ENCODE assay signal across 8 cellular contexts in genomic region chr19:2261438-2262172, GRCh38. TPM values are rescaled to one million over a fixed set of nuclear protein-coding genes. Genes with fewer than 3 reads are reported as not detected.
DNase-seq lines count a peak whose midpoint lies in the region; ATAC-seq and TF ChIP-seq lines count a peak whose summit lies in the region.

No MANE protein-coding gene starts in this region.

- CTCF ChIA-PET in activated CD4-positive, alpha-beta T cell treated with anti-CD3 and anti-CD28 coated beads, Interleukin-2, amount 10 ng/mL, durations not matched to agents 7 days and 5 days (lab: Charles Lee) = interaction anchor here (0.6 to 4.3 kb wide), 9 partner anchors 9 to 231 kb away, joined by 3 to 34 read pairs (median 4); partner anchors contain the start of genes AMH and PLEKHJ1
- CTCF ChIA-PET in HEK293T (lab: Yijun Ruan, JAX) = interaction anchor here (0.5 to 1.3 kb wide), 6 partner anchors 8 to 74 kb away, joined by 3 to 5 read pairs (median 4); partner anchors contain the start of genes LSM7 and SPPL2B

- H3K36me3 Mint-ChIP-seq in natural killer cell = no peaks in the 10 kb centered on the region
- H3K36me3 Mint-ChIP-seq in natural killer cell treated with Interleukin-12 subunit alpha and Interleukin-12 subunit beta and Interleukin-15 and Interleukin-18, amount 100 ng/mL, for 72 hours = no peaks in the 10 kb centered on the region
- H3K36me3 Mint-ChIP-seq in activated CD4-positive, alpha-beta T cell treated with anti-CD3 and anti-CD28 coated beads, Interleukin-2, amount 10 ng/mL, durations not matched to agents 7 days and 5 days (ENCODE audit: low read depth) = peaks cover 1% of the 10 kb centered on the region
- no peaks in the 10 kb centered on the region for H3K36me3 Mint-ChIP-seq in activated T-helper 1 cell treated with anti-CD3 and anti-CD28 coated beads, Interleukin-12 subunit alpha, Interleukin-12 subunit beta, Interleukin-2, Interleukin-4 antibody, amounts not matched to agents 30 ng/mL and 10 ng/mL and 1 ng/mL, durations not matched to agents 14 hours and 24 hours and 36 hours (ENCODE audit: low read depth)

- TF ChIP-seq CTCF in natural killer cell (IDR thresholded peaks at IDR 0.05) (peak; percentile 57), fibroblast of the aortic adventitia (IDR thresholded peaks at IDR 0.05; ENCODE audit: insufficient read depth, low read length) (peak; percentile 61), ascending aorta (IDR thresholded peaks at IDR 0.05) (peak in 1 of 3 experiments; percentile 48)

- H3K36me3 ChIP-seq in ascending aorta = no peaks in the 10 kb centered on the region

- no peak overlapping the region for H3K27ac Mint-ChIP-seq in natural killer cell
- no peak overlapping the region for H3K27ac Mint-ChIP-seq in natural killer cell treated with Interleukin-12 subunit alpha and Interleukin-12 subunit beta and Interleukin-15 and Interleukin-18, amount 100 ng/mL, for 72 hours
- peak overlapping the region; percentile 71 for H3K27ac Mint-ChIP-seq in activated CD4-positive, alpha-beta T cell treated with anti-CD3 and anti-CD28 coated beads, Interleukin-2, amount 10 ng/mL, durations not matched to agents 7 days and 5 days
- H3K27ac Mint-ChIP-seq in activated T-helper 1 cell treated with anti-CD3 and anti-CD28 coated beads, Interleukin-12 subunit alpha, Interleukin-12 subunit beta, Interleukin-2, Interleukin-4 antibody, amounts not matched to agents 30 ng/mL and 10 ng/mL and 1 ng/mL, durations not matched to agents 14 hours and 24 hours and 36 hours = no peak overlapping the region

- no peaks in the 10 kb centered on the region for H3K9me3 Mint-ChIP-seq in natural killer cell
- no peaks in the 10 kb centered on the region for H3K9me3 Mint-ChIP-seq in natural killer cell treated with Interleukin-12 subunit alpha and Interleukin-12 subunit beta and Interleukin-15 and Interleukin-18, amount 100 ng/mL, for 72 hours
- H3K9me3 Mint-ChIP-seq in activated CD4-positive, alpha-beta T cell treated with anti-CD3 and anti-CD28 coated beads, Interleukin-2, amount 10 ng/mL, durations not matched to agents 7 days and 5 days = no peaks in the 10 kb centered on the region
- H3K9me3 Mint-ChIP-seq in activated T-helper 1 cell treated with anti-CD3 and anti-CD28 coated beads, Interleukin-12 subunit alpha, Interleukin-12 subunit beta, Interleukin-2, Interleukin-4 antibody, amounts not matched to agents 30 ng/mL and 10 ng/mL and 1 ng/mL, durations not matched to agents 14 hours and 24 hours and 36 hours = no peaks in the 10 kb centered on the region

- H3K4me3 ChIP-seq in fibroblast of the aortic adventitia (ENCODE audit: low read depth, low read length) = no peak overlapping the region
- H3K4me3 ChIP-seq in ascending aorta = no peak overlapping the region

- no peak overlapping the region for H3K27ac ChIP-seq in ascending aorta

- H3K4me1 Mint-ChIP-seq in natural killer cell = peaks cover 6% of the 10 kb centered on the region in 2 donors
- H3K4me1 Mint-ChIP-seq in natural killer cell treated with Interleukin-12 subunit alpha and Interleukin-12 subunit beta and Interleukin-15 and Interleukin-18, amount 100 ng/mL, for 72 hours (ENCODE audit: low read depth in 2 of 2) = peaks cover 6 to 11% of the 10 kb centered on the region in 2 donors
- peaks cover 39% of the 10 kb centered on the region for H3K4me1 Mint-ChIP-seq in activated CD4-positive, alpha-beta T cell treated with anti-CD3 and anti-CD28 coated beads, Interleukin-2, amount 10 ng/mL, durations not matched to agents 7 days and 5 days
- peaks cover 20% of the 10 kb centered on the region for H3K4me1 Mint-ChIP-seq in activated T-helper 1 cell treated with anti-CD3 and anti-CD28 coated beads, Interleukin-12 subunit alpha, Interleukin-12 subunit beta, Interleukin-2, Interleukin-4 antibody, amounts not matched to agents 30 ng/mL and 10 ng/mL and 1 ng/mL, durations not matched to agents 14 hours and 24 hours and 36 hours (ENCODE audit: low read depth)

- intact Hi-C loops in natural killer cell (cut with micrococcal nuclease) (no loop called here), ascending aorta (cut with DNase I) (no loop called here)
- intact Hi-C loops in activated T-helper 1 cell treated with anti-CD3 and anti-CD28 coated beads, Interleukin-12 subunit alpha, Interleukin-12 subunit beta, Interleukin-2, Interleukin-4 antibody, amounts not matched to agents 30 ng/mL and 10 ng/mL and 1 ng/mL, durations not matched to agents 14 hours and 24 hours and 36 hours (cut with micrococcal nuclease) = no loop called here

- peak in 1 of 3 donors; percentile 34 for ATAC-seq in natural killer cell
- ATAC-seq in natural killer cell treated with Interleukin-12 subunit alpha and Interleukin-12 subunit beta and Interleukin-15 and Interleukin-18, amount 100 ng/mL, for 72 hours = no peak
- ATAC-seq in stimulated activated naive CD8-positive, alpha-beta T cell treated with anti-CD3 and anti-CD28 coated beads, Interleukin-15, Interleukin-2, amounts not matched to agents 100 U/mL and 50 U/mL, for 24 hours = no peak

- DNase-seq in natural killer cell = peak; percentile 44
- no peak for DNase-seq in natural killer cell treated with Interleukin-12 subunit alpha and Interleukin-12 subunit beta and Interleukin-15 and Interleukin-18, amount 100 ng/mL, for 72 hours (ENCODE audit: low spot score)
- DNase-seq in activated CD4-positive, alpha-beta T cell treated with anti-CD3 and anti-CD28 coated beads, Interleukin-2, amount 10 ng/mL, durations not matched to agents 7 days and 5 days = peak; percentile 61
- peak; percentile 34 for DNase-seq in fibroblast of the aortic adventitia (ENCODE audit: low read depth)
- DNase-seq in stimulated activated naive CD8-positive, alpha-beta T cell treated with anti-CD3 and anti-CD28 coated beads, Interleukin-15, Interleukin-2, amounts not matched to agents 100 U/mL and 50 U/mL, for 24 hours = peak; percentile 77
- DNase-seq in ascending aorta (ENCODE audit: low spot score in 2 of 2) = no peak
- DNase-seq in HEK293T (ENCODE audit: extremely low spot score) = no peak
- DNase-seq in activated T-helper 1 cell treated with anti-CD3 and anti-CD28 coated beads, Interleukin-12 subunit alpha, Interleukin-12 subunit beta, Interleukin-2, Interleukin-4 antibody, amounts not matched to agents 30 ng/mL and 10 ng/mL and 1 ng/mL, durations not matched to agents 14 hours and 24 hours and 36 hours (ENCODE audit: low spot score) = no peak

- H3K4me1 ChIP-seq in ascending aorta = peaks cover 0 to 4% of the 10 kb centered on the region in 2 donors

- POLR2A ChIA-PET in activated CD4-positive, alpha-beta T cell treated with anti-CD3 and anti-CD28 coated beads, Interleukin-2, amount 10 ng/mL, durations not matched to agents 7 days and 5 days (lab: Charles Lee) = interaction anchor here (0.6 kb wide), 1 partner anchor 161 kb away, joined by 3 read pairs; no protein-coding TSS in a partner anchor
- POLR2A ChIA-PET in HEK293T (lab: Yijun Ruan, JAX) = interaction anchor here (0.6 kb wide), 1 partner anchor 23 kb away, joined by 4 read pairs; no protein-coding TSS in a partner anchor

- H3K9me3 ChIP-seq in ascending aorta = no peaks in the 10 kb centered on the region

- H3K27me3 ChIP-seq in ascending aorta = no peaks in the 10 kb centered on the region

- H3K27me3 Mint-ChIP-seq in natural killer cell (ENCODE audit: low read depth in 2 of 2) = no peaks in the 10 kb centered on the region
- no peaks in the 10 kb centered on the region for H3K27me3 Mint-ChIP-seq in natural killer cell treated with Interleukin-12 subunit alpha and Interleukin-12 subunit beta and Interleukin-15 and Interleukin-18, amount 100 ng/mL, for 72 hours
- no peaks in the 10 kb centered on the region for H3K27me3 Mint-ChIP-seq in activated CD4-positive, alpha-beta T cell treated with anti-CD3 and anti-CD28 coated beads, Interleukin-2, amount 10 ng/mL, durations not matched to agents 7 days and 5 days
- H3K27me3 Mint-ChIP-seq in activated T-helper 1 cell treated with anti-CD3 and anti-CD28 coated beads, Interleukin-12 subunit alpha, Interleukin-12 subunit beta, Interleukin-2, Interleukin-4 antibody, amounts not matched to agents 30 ng/mL and 10 ng/mL and 1 ng/mL, durations not matched to agents 14 hours and 24 hours and 36 hours (ENCODE audit: insufficient read depth) = no peaks in the 10 kb centered on the region

- H3K4me3 Mint-ChIP-seq in natural killer cell = no peak overlapping the region
- H3K4me3 Mint-ChIP-seq in natural killer cell treated with Interleukin-12 subunit alpha and Interleukin-12 subunit beta and Interleukin-15 and Interleukin-18, amount 100 ng/mL, for 72 hours = no peak overlapping the region
- no peak overlapping the region for H3K4me3 Mint-ChIP-seq in activated CD4-positive, alpha-beta T cell treated with anti-CD3 and anti-CD28 coated beads, Interleukin-2, amount 10 ng/mL, durations not matched to agents 7 days and 5 days
- H3K4me3 Mint-ChIP-seq in activated T-helper 1 cell treated with anti-CD3 and anti-CD28 coated beads, Interleukin-12 subunit alpha, Interleukin-12 subunit beta, Interleukin-2, Interleukin-4 antibody, amounts not matched to agents 30 ng/mL and 10 ng/mL and 1 ng/mL, durations not matched to agents 14 hours and 24 hours and 36 hours = no peak overlapping the region

RNA-seq across cellular contexts. Expression of gene JSRP1, which starts 5.4 kb away (rescaled TPM):
- total RNA-seq in natural killer cell (1 to 10 TPM in 1 of 3 donors, under 1 TPM in 1, not detected in 1; 0.82 to 2.0 TPM), fibroblast of the aortic adventitia (ENCODE audit: low replicate concordance) (0.27 and 0.74 TPM in 2 replicates), ascending aorta (not detected)
- total RNA-seq in natural killer cell treated with Interleukin-12 subunit alpha and Interleukin-12 subunit beta and Interleukin-15 and Interleukin-18, amount 100 ng/mL, for 72 hours = under 1 TPM in 1 of 2 donors, not detected in 1; 0.73 TPM
- total RNA-seq in activated CD4-positive, alpha-beta T cell treated with anti-CD3 and anti-CD28 coated beads, Interleukin-2, amount 10 ng/mL, durations not matched to agents 7 days and 5 days = under 1 TPM in 1 of 2 experiments, not detected in 1; 0.27 TPM
- total RNA-seq in activated T-helper 1 cell treated with anti-CD3 and anti-CD28 coated beads, Interleukin-12 subunit alpha, Interleukin-12 subunit beta, Interleukin-2, Interleukin-4 antibody, amounts not matched to agents 30 ng/mL and 10 ng/mL and 1 ng/mL, durations not matched to agents 14 hours and 24 hours and 36 hours = 0.34 TPM in 1 of 2 replicates, not detected in the other

RNA-seq across cellular contexts. Expression of gene AMH, which starts 12.5 kb away (rescaled TPM):
- total RNA-seq in natural killer cell (1 to 10 TPM in 1 of 3 donors, under 1 TPM in 2; 0.55 to 2.1 (median 0.88) TPM), fibroblast of the aortic adventitia (ENCODE audit: low replicate concordance) (0.81 and 1.8 TPM in 2 replicates), ascending aorta (not detected)
- total RNA-seq in natural killer cell treated with Interleukin-12 subunit alpha and Interleukin-12 subunit beta and Interleukin-15 and Interleukin-18, amount 100 ng/mL, for 72 hours = 1 to 10 TPM; 2.8 to 3.5 TPM
- total RNA-seq in activated CD4-positive, alpha-beta T cell treated with anti-CD3 and anti-CD28 coated beads, Interleukin-2, amount 10 ng/mL, durations not matched to agents 7 days and 5 days = 1 to 10 TPM; 5.2 to 9.2 TPM
- 2.2 and 4.5 TPM in 2 replicates for total RNA-seq in activated T-helper 1 cell treated with anti-CD3 and anti-CD28 coated beads, Interleukin-12 subunit alpha, Interleukin-12 subunit beta, Interleukin-2, Interleukin-4 antibody, amounts not matched to agents 30 ng/mL and 10 ng/mL and 1 ng/mL, durations not matched to agents 14 hours and 24 hours and 36 hours

RNA-seq across cellular contexts. Expression of gene PEAK3, which starts 20.4 kb away (rescaled TPM):
- total RNA-seq in natural killer cell (1 to 10 TPM; 5.7 to 9.5 (median 8.4) TPM), fibroblast of the aortic adventitia (ENCODE audit: low replicate concordance) (not detected in 2 replicates), ascending aorta (4.7 TPM)
- 1 to 10 TPM; 2.4 to 8.2 TPM for total RNA-seq in natural killer cell treated with Interleukin-12 subunit alpha and Interleukin-12 subunit beta and Interleukin-15 and Interleukin-18, amount 100 ng/mL, for 72 hours
- total RNA-seq in activated CD4-positive, alpha-beta T cell treated with anti-CD3 and anti-CD28 coated beads, Interleukin-2, amount 10 ng/mL, durations not matched to agents 7 days and 5 days = under 1 TPM; 0.17 to 0.25 TPM
- 0.07 and 0.16 TPM in 2 replicates for total RNA-seq in activated T-helper 1 cell treated with anti-CD3 and anti-CD28 coated beads, Interleukin-12 subunit alpha, Interleukin-12 subunit beta, Interleukin-2, Interleukin-4 antibody, amounts not matched to agents 30 ng/mL and 10 ng/mL and 1 ng/mL, durations not matched to agents 14 hours and 24 hours and 36 hours

RNA-seq across cellular contexts. Expression of gene SF3A2, which starts 25.0 kb away (rescaled TPM):
- total RNA-seq in natural killer cell (100 to 1,000 TPM; 143 to 165 (median 147) TPM), fibroblast of the aortic adventitia (ENCODE audit: low replicate concordance) (11.9 and 29.6 TPM in 2 replicates), ascending aorta (21.3 TPM)
- 100 to 1,000 TPM in 1 of 2 donors, 10 to 100 TPM in 1; 99.2 to 192 TPM for total RNA-seq in natural killer cell treated with Interleukin-12 subunit alpha and Interleukin-12 subunit beta and Interleukin-15 and Interleukin-18, amount 100 ng/mL, for 72 hours
- 100 to 1,000 TPM; 142 to 151 TPM for total RNA-seq in activated CD4-positive, alpha-beta T cell treated with anti-CD3 and anti-CD28 coated beads, Interleukin-2, amount 10 ng/mL, durations not matched to agents 7 days and 5 days
- total RNA-seq in activated T-helper 1 cell treated with anti-CD3 and anti-CD28 coated beads, Interleukin-12 subunit alpha, Interleukin-12 subunit beta, Interleukin-2, Interleukin-4 antibody, amounts not matched to agents 30 ng/mL and 10 ng/mL and 1 ng/mL, durations not matched to agents 14 hours and 24 hours and 36 hours = 153 and 169 TPM in 2 replicates

RNA-seq across cellular contexts. Expression of gene PLEKHJ1, which starts 25.5 kb away (rescaled TPM):
- total RNA-seq in natural killer cell (10 to 100 TPM; 36.7 to 45.8 (median 44.7) TPM), fibroblast of the aortic adventitia (ENCODE audit: low replicate concordance) (30.9 and 33.4 TPM in 2 replicates), ascending aorta (23.9 TPM)
- 10 to 100 TPM; 59.8 to 85.9 TPM for total RNA-seq in natural killer cell treated with Interleukin-12 subunit alpha and Interleukin-12 subunit beta and Interleukin-15 and Interleukin-18, amount 100 ng/mL, for 72 hours
- 10 to 100 TPM; 56.2 to 71.9 TPM for total RNA-seq in activated CD4-positive, alpha-beta T cell treated with anti-CD3 and anti-CD28 coated beads, Interleukin-2, amount 10 ng/mL, durations not matched to agents 7 days and 5 days
- total RNA-seq in activated T-helper 1 cell treated with anti-CD3 and anti-CD28 coated beads, Interleukin-12 subunit alpha, Interleukin-12 subunit beta, Interleukin-2, Interleukin-4 antibody, amounts not matched to agents 30 ng/mL and 10 ng/mL and 1 ng/mL, durations not matched to agents 14 hours and 24 hours and 36 hours = 67.5 and 68.2 TPM in 2 replicates

Comparison
In these comparisons a context has a peak if more than half of its experiments do, and no peak if none do; other contexts are left out.
1. DNase-seq: peak in natural killer cell (single experiment), activated CD4-positive, alpha-beta T cell treated with anti-CD3 and anti-CD28 coated beads, Interleukin-2, amount 10 ng/mL, durations not matched to agents 7 days and 5 days (single experiment), fibroblast of the aortic adventitia (single experiment) and stimulated activated naive CD8-positive, alpha-beta T cell treated with anti-CD3 and anti-CD28 coated beads, Interleukin-15, Interleukin-2, amounts not matched to agents 100 U/mL and 50 U/mL, for 24 hours (single experiment); none in natural killer cell treated with Interleukin-12 subunit alpha and Interleukin-12 subunit beta and Interleukin-15 and Interleukin-18, amount 100 ng/mL, for 72 hours (single experiment), ascending aorta (0 of 2), HEK293T (single experiment) and activated T-helper 1 cell treated with anti-CD3 and anti-CD28 coated beads, Interleukin-12 subunit alpha, Interleukin-12 subunit beta, Interleukin-2, Interleukin-4 antibody, amounts not matched to agents 30 ng/mL and 10 ng/mL and 1 ng/mL, durations not matched to agents 14 hours and 24 hours and 36 hours (single experiment).